2 cellular contexts compared by ENCODE assay signal in genomic region chr18:48832961-48833700, GRCh38.
TF ChIP-seq lines count a peak whose summit lies in the region.

No MANE protein-coding gene starts in this region.

TF ChIP-seq in HEK293, 187 proteins besides CTCF, POLR2A, EP300 and RAD21 (continued from another document):
- TF ChIP-seq, protein P1, sequence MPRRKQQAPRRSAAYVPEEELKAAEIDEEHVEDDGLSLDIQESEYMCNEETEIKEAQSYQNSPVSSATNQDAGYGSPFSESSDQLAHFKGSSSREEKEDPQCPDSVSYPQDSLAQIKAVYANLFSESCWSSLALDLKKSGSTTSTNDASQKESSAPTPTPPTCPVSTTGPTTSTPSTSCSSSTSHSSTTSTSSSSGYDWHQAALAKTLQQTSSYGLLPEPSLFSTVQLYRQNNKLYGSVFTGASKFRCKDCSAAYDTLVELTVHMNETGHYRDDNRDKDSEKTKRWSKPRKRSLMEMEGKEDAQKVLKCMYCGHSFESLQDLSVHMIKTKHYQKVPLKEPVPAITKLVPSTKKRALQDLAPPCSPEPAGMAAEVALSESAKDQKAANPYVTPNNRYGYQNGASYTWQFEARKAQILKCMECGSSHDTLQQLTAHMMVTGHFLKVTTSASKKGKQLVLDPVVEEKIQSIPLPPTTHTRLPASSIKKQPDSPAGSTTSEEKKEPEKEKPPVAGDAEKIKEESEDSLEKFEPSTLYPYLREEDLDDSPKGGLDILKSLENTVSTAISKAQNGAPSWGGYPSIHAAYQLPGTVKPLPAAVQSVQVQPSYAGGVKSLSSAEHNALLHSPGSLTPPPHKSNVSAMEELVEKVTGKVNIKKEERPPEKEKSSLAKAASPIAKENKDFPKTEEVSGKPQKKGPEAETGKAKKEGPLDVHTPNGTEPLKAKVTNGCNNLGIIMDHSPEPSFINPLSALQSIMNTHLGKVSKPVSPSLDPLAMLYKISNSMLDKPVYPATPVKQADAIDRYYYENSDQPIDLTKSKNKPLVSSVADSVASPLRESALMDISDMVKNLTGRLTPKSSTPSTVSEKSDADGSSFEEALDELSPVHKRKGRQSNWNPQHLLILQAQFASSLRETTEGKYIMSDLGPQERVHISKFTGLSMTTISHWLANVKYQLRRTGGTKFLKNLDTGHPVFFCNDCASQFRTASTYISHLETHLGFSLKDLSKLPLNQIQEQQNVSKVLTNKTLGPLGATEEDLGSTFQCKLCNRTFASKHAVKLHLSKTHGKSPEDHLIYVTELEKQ (tag by site-specific recombination; IDR thresholded peaks at IDR 0.05; ENCODE audit: borderline replicate concordance), result no peak
- TF ChIP-seq SP7 (tag by site-specific recombination; IDR thresholded peaks at IDR 0.05) (peak; percentile 53; the same call in 1 of the 2 replicates), ZFHX2 (tag by site-specific recombination; conservative IDR thresholded peaks at IDR 0.05) (peak; percentile 94), EGR2 (tag by site-specific recombination; IDR thresholded peaks at IDR 0.05; ENCODE audit: low read depth) (peak; percentile 96), ZNF76 (tag by site-specific recombination; IDR thresholded peaks at IDR 0.05; ENCODE audit: borderline replicate concordance, low read depth) (no peak), ZNF626 (tag by site-specific recombination; IDR thresholded peaks at IDR 0.05) (no peak), ZNF23 (tag by site-specific recombination; IDR thresholded peaks at IDR 0.05; ENCODE audit: borderline replicate concordance) (no peak), ZIC2 (tag by site-specific recombination; IDR thresholded peaks at IDR 0.05) (peak; percentile 64)
- TF ChIP-seq, protein P2, sequence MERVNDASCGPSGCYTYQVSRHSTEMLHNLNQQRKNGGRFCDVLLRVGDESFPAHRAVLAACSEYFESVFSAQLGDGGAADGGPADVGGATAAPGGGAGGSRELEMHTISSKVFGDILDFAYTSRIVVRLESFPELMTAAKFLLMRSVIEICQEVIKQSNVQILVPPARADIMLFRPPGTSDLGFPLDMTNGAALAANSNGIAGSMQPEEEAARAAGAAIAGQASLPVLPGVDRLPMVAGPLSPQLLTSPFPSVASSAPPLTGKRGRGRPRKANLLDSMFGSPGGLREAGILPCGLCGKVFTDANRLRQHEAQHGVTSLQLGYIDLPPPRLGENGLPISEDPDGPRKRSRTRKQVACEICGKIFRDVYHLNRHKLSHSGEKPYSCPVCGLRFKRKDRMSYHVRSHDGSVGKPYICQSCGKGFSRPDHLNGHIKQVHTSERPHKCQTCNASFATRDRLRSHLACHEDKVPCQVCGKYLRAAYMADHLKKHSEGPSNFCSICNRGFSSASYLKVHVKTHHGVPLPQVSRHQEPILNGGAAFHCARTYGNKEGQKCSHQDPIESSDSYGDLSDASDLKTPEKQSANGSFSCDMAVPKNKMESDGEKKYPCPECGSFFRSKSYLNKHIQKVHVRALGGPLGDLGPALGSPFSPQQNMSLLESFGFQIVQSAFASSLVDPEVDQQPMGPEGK (tag by site-specific recombination; IDR thresholded peaks at IDR 0.05), result no peak
- TF ChIP-seq, protein P3, sequence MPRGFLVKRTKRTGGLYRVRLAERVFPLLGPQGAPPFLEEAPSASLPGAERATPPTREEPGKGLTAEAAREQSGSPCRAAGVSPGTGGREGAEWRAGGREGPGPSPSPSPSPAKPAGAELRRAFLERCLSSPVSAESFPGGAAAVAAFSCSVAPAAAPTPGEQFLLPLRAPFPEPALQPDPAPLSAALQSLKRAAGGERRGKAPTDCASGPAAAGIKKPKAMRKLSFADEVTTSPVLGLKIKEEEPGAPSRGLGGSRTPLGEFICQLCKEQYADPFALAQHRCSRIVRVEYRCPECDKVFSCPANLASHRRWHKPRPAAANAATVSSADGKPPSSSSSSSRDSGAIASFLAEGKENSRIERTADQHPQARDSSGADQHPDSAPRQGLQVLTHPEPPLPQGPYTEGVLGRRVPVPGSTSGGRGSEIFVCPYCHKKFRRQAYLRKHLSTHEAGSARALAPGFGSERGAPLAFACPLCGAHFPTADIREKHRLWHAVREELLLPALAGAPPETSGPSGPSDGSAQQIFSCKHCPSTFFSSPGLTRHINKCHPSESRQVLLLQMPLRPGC (tag by site-specific recombination; IDR thresholded peaks at IDR 0.05), result no peak

TF ChIP-seq in SK-N-SH treated with all-trans-retinoic acid at 6 μM for 48 hours, 23 proteins besides CTCF, POLR2A, EP300 and RAD21 (continued from another document):
- TF ChIP-seq TSHZ2 (CRISPR knock-in tag; IDR thresholded peaks at IDR 0.05), result no peak
- no peak for TF ChIP-seq ZNF8 (CRISPR knock-in tag; IDR thresholded peaks at IDR 0.05)
- no peak for TF ChIP-seq TOX (CRISPR knock-in tag; IDR thresholded peaks at IDR 0.05; ENCODE audit: borderline replicate concordance)
- TF ChIP-seq RARB (CRISPR knock-in tag; IDR thresholded peaks at IDR 0.05), result no peak
- TF ChIP-seq ARNTL (CRISPR knock-in tag; IDR thresholded peaks at IDR 0.05; ENCODE audit: borderline replicate concordance, low read depth), result no peak
- TF ChIP-seq ZFP30 (CRISPR knock-in tag; IDR thresholded peaks at IDR 0.05), result no peak
